ENCODE assay signal across 30 cellular contexts in the genomic region with DNA sequence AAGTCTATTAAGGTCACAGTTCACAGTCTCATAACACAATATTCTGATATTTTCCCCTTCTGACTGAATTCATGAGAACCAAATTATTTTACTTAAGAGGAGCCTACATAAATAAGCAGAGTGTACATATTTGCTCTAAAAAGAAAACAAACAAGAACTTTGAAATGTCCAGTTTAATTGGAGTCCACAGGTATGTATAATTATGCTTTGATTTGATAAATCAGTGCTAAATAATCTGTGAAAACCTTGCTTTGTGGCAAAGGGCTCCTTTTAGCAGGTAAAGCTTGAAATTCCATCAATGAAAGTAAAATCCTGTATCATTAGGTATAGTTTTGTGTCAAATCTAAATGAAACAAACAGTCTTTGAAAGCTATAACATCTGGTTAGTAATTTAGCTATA.
"Had no signal": no experiment of that assay in that cellular context is flagged by ENCODE, and none has a peak within 500 bp of the region (broad histone marks: within the 10 kb centered on the region; RNA-seq: fewer than 3 reads in every experiment).

No MANE protein-coding gene starts in this region.

- H3K27ac ChIP-seq: left ventricle myocardium inferior, neural progenitor cell, neutrophil, prostate gland, skin epidermis, stomach, testis, thyroid gland, transverse colon, upper lobe of left lung, vagina had no signal

- H3K27ac Mint-ChIP-seq: immature natural killer cell; mesothelial cell of epicardium; naive B cell; natural killer cell; nephron progenitor cell; neural progenitor cell; stimulated activated naive B cell treated with anti-CD40 and anti-IgM and Interleukin-4, amounts not matched to agents 10 μg/mL and 1 μg/mL and 100 μg/mL, for 72 hours had no signal

- H3K4me3 ChIP-seq: left ventricle myocardium inferior, lung, neural progenitor cell, prostate gland, skin epidermis, stomach, testis, thyroid gland, transverse colon, upper lobe of left lung, vagina had no signal

- H2AFZ ChIP-seq: neural progenitor cell had no signal

- H3K9me3 ChIP-seq: left ventricle myocardium inferior, neutrophil, prostate gland, stomach, testis, thyroid gland, transverse colon, upper lobe of left lung, vagina had no signal

- H3K9ac ChIP-seq: neural progenitor cell had no signal

- H3K4me3 Mint-ChIP-seq: immature natural killer cell; mesothelial cell of epicardium; naive B cell; natural killer cell; nephron progenitor cell; neural progenitor cell; stimulated activated naive B cell treated with anti-CD40 and anti-IgM and Interleukin-4, amounts not matched to agents 10 μg/mL and 1 μg/mL and 100 μg/mL, for 72 hours had no signal

- H3K27me3 ChIP-seq: neural progenitor cell, neutrophil, stomach, testis, thyroid gland, transverse colon, upper lobe of left lung, vagina had no signal

- H3K36me3 Mint-ChIP-seq: immature natural killer cell; mesothelial cell of epicardium; naive B cell; natural killer cell; neural progenitor cell; stimulated activated naive B cell treated with anti-CD40 and anti-IgM and Interleukin-4, amounts not matched to agents 10 μg/mL and 1 μg/mL and 100 μg/mL, for 72 hours had no signal

- H3K4me2 ChIP-seq: neural progenitor cell had no signal

- H3K9me3 Mint-ChIP-seq: mesothelial cell of epicardium, nephron progenitor cell, neural progenitor cell had no signal

- H3K4me1 ChIP-seq: left ventricle myocardium inferior, neural progenitor cell, prostate gland, stomach, testis, thyroid gland, transverse colon, upper lobe of left lung, vagina had no signal

- H3K36me3 ChIP-seq: left ventricle myocardium inferior, neural progenitor cell, neutrophil, prostate gland, stomach, thyroid gland, transverse colon, upper lobe of left lung, vagina had no signal

- H3K4me1 Mint-ChIP-seq: immature natural killer cell; naive B cell; natural killer cell; nephron progenitor cell; stimulated activated naive B cell treated with anti-CD40 and anti-IgM and Interleukin-4, amounts not matched to agents 10 μg/mL and 1 μg/mL and 100 μg/mL, for 72 hours had no signal

- H3K27me3 Mint-ChIP-seq: naive B cell; stimulated activated naive B cell treated with anti-CD40 and anti-IgM and Interleukin-4, amounts not matched to agents 10 μg/mL and 1 μg/mL and 100 μg/mL, for 72 hours had no signal

- DNase-seq: hypothalamus; immature natural killer cell; kidney; left ventricle myocardium inferior; mesendoderm; naive B cell; natural killer cell; nephron progenitor cell; occipital lobe; posterior cingulate gyrus; retina; right cardiac atrium; stimulated activated CD4-positive, alpha-beta T cell treated with anti-CD3 and anti-CD28 coated beads, Interleukin-12 subunit alpha, Interleukin-12 subunit beta, amount 100 ng/mL, for 4 hours; stimulated activated CD4-positive, alpha-beta T cell treated with anti-CD3 and anti-CD28 coated beads, Interleukin-15, amount 100 ng/mL, for 24 hours; stimulated activated CD4-positive, alpha-beta T cell treated with anti-CD3 and anti-CD28 coated beads, Interleukin-2, amount 100 ng/mL, for 24 hours; stimulated activated CD4-positive, alpha-beta T cell treated with anti-CD3 and anti-CD28 coated beads, Interleukin-4, amount 100 ng/mL, for 1 hour; stimulated activated naive B cell treated with anti-CD40 and anti-IgM and Interleukin-4, amounts not matched to agents 10 μg/mL and 1 μg/mL and 100 μg/mL, for 72 hours; stimulated activated naive CD8-positive, alpha-beta T cell treated with anti-CD3 and anti-CD28 coated beads, Interleukin-15, Interleukin-2, amounts not matched to agents 100 U/mL and 50 U/mL, for 24 hours; stomach; testis; thyroid gland; transverse colon; upper lobe of left lung had no signal
